In the genomic region with DNA sequence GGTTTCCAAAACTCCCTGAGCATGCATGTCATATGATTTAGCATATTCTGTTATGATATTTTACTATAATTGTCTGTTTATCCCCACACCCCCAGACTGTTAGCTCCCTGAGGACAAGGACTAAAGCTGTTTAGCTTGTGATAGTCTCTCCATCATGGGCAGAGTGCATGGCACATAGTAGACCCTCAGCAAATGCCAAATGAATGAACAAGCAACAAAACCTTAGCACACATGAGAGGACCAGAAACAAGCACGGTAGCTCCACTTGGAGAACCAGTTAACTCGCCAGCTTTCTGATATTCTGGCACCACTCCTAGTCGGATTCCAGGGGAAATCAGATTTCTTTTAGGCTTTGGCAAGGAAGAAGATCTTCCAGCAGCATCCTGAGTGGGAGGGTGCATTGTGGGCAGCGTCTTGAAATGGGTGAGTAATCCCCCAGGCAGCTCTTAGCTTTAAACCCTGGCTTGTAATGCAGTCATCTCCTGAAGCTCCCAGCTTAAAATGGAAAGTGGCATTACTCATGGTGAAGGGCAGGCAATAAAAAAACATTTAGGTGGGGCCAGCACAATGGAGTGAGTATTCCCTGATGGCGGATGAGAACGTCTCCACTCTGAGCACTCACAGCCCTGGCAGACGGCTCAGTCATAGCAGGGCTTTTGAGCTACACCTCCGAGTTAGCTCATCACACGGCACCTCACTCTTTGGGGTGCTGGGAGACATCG, we compare ENCODE assay signal across 8 cellular contexts. TPM values are rescaled to one million over a fixed set of nuclear protein-coding genes. Genes with fewer than 3 reads are reported as not detected.
DNase-seq lines count a peak whose midpoint lies in the region; ATAC-seq, FAIRE-seq and TF ChIP-seq lines count a peak whose summit lies in the region.

No MANE protein-coding gene starts in this region.

- peak; percentile 66 for FAIRE-seq in HTR-8/SVneo (lab: Jason Lieb, UNC)

- no peak for TF ChIP-seq EP300 in upper lobe of left lung (IDR thresholded peaks at IDR 0.05)

- H3K4me3 ChIP-seq in astrocyte of the spinal cord (ENCODE audit: low read depth, low read length), result no peak overlapping the region
- H3K4me3 ChIP-seq in upper lobe of left lung, result no peak overlapping the region

- H3K36me3 ChIP-seq in upper lobe of left lung, result no peaks in the 10 kb centered on the region

- no peak for TF ChIP-seq POLR2A in upper lobe of left lung (IDR thresholded peaks at IDR 0.05)

- H3K27me3 ChIP-seq in upper lobe of left lung, result no peaks in the 10 kb centered on the region

- in situ Hi-C loops in astrocyte of the spinal cord (cut with HindIII; ENCODE audit: low sequenced_read_pairs), result no loop called here

- H3K27ac ChIP-seq in upper lobe of left lung, result no peak overlapping the region

- TF ChIP-seq CTCF in astrocyte of the spinal cord (IDR thresholded peaks at IDR 0.05; ENCODE audit: low read depth, low read length) (no peak), upper lobe of left lung (IDR thresholded peaks at IDR 0.05) (no peak)

- peaks cover 0 to 5% (median 0%) of the 10 kb centered on the region in 4 donors for H3K4me1 ChIP-seq in upper lobe of left lung

- WGBS in upper lobe of left lung, 2 donors, result 57 to 68% methylated on average over 10 of the region's 10 CpGs

- ATAC-seq in upper lobe of left lung (ENCODE audit: low FRiP score in 2 of 2) (peak; percentile 56 to 91), HG03457 (IDR thresholded peaks at IDR 0.05; ENCODE audit: unreplicated experiment) (no peak)

- H3K9me3 ChIP-seq in upper lobe of left lung, result no peaks in the 10 kb centered on the region

- DNase-seq in HTR-8/SVneo (ENCODE audit: insufficient read length, low spot score), result peak; percentile 94
- peak; percentile 98 for DNase-seq in astrocyte of the spinal cord (ENCODE audit: low read depth, low spot score)
- DNase-seq in iris pigment epithelial cell (ENCODE audit: low read depth), result peak; percentile 98
- DNase-seq in upper lobe of left lung, result no peak
- no peak for DNase-seq in NCI-H2107 (lab: John Stamatoyannopoulos, UW)
- DNase-seq in activated T-cell treated with anti-CD3 and anti-CD28 coated beads, Interleukin-2, amount 50 U/mL, for 1 hour, result no peak
- no peak for DNase-seq in NCI-H146 treated with DMSO at 0.1 percent for 48 hours (lab: John Stamatoyannopoulos, UW; ENCODE audit: unreplicated experiment)

RNA-seq across cellular contexts. Expression of a gene that starts 41.1 kb away (rescaled TPM):
- 1 to 10 TPM in 1 of 6 donors, under 1 TPM in 3, not detected in 2; 0.63 to 1.3 (median 0.77) TPM for total RNA-seq in upper lobe of left lung

Comparison
In these comparisons a context has a peak if more than half of its experiments do, and no peak if none do; other contexts are left out.
1. DNase-seq: peak in HTR-8/SVneo (single experiment), astrocyte of the spinal cord (single experiment) and iris pigment epithelial cell (single experiment); none in upper lobe of left lung (0 of 2), NCI-H2107 (single experiment), activated T-cell treated with anti-CD3 and anti-CD28 coated beads, Interleukin-2, amount 50 U/mL, for 1 hour (single experiment) and NCI-H146 treated with DMSO at 0.1 percent for 48 hours (single experiment).